In the genomic region with DNA sequence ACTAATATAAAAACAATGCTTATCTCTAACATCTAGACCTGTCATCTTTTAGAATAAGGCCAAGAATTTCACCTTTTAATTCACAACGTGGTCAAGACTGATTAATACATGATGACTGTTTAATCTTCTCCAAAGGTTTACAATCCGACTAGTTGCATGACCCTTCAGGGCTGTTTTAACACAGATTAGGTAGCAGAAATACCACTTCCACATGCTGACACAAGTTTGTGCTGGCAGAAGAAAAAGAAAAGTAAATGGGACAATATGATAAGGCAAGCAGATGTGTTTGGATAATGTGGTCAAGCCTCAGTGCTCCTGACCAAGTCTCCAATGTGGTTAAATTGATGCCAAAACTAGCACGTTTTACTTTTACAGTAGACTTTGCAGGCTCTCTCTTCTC, we compare ENCODE assay signal across 1 cellular context.
TF ChIP-seq lines count a peak whose summit lies in the region.

No MANE protein-coding gene starts in this region.

TF ChIP-seq in GM12878, 131 proteins besides CTCF, POLR2A, EP300 and RAD21:
- TF ChIP-seq ZNF274 (IDR thresholded peaks at IDR 0.05; ENCODE audit: insufficient read depth, insufficient read length) (no peak), ATF7 (IDR thresholded peaks at IDR 0.05; ENCODE audit: low read depth) (no peak), BHLHE40 (IDR thresholded peaks at IDR 0.05; ENCODE audit: borderline replicate concordance in 1 of 2, low read depth in 2 of 2, low read length in 1 of 2) (peak in 1 of 2 experiments; percentile 27; a peak in 1 of 4 replicates), PAX5 (IDR thresholded peaks at IDR 0.05; ENCODE audit: borderline replicate concordance, low read depth, low read length) (no peak), RUNX3 (IDR thresholded peaks at IDR 0.05; ENCODE audit: low read length) (0 out of 2 replicates have a peak, but pooled peaks have one; percentile 7), POU2F2 (IDR thresholded peaks at IDR 0.05; ENCODE audit: borderline replicate concordance, low read depth, low read length) (no peak), MTA2 (IDR thresholded peaks at IDR 0.05; ENCODE audit: low read depth) (no peak), BCL11A (IDR thresholded peaks at IDR 0.05; ENCODE audit: low read depth, low read length) (no peak), MTA3 (IDR thresholded peaks at IDR 0.05; ENCODE audit: borderline replicate concordance, low read length) (no peak)
- TF ChIP-seq, protein P1, sequence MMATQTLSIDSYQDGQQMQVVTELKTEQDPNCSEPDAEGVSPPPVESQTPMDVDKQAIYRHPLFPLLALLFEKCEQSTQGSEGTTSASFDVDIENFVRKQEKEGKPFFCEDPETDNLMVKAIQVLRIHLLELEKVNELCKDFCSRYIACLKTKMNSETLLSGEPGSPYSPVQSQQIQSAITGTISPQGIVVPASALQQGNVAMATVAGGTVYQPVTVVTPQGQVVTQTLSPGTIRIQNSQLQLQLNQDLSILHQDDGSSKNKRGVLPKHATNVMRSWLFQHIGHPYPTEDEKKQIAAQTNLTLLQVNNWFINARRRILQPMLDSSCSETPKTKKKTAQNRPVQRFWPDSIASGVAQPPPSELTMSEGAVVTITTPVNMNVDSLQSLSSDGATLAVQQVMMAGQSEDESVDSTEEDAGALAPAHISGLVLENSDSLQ (IDR thresholded peaks at IDR 0.05), result no peak
- TF ChIP-seq, protein P2, sequence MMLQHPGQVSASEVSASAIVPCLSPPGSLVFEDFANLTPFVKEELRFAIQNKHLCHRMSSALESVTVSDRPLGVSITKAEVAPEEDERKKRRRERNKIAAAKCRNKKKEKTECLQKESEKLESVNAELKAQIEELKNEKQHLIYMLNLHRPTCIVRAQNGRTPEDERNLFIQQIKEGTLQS (IDR thresholded peaks at IDR 0.05; ENCODE audit: borderline replicate concordance, extremely low read depth, low read depth, low read length), result no peak
- TF ChIP-seq, protein P3, sequence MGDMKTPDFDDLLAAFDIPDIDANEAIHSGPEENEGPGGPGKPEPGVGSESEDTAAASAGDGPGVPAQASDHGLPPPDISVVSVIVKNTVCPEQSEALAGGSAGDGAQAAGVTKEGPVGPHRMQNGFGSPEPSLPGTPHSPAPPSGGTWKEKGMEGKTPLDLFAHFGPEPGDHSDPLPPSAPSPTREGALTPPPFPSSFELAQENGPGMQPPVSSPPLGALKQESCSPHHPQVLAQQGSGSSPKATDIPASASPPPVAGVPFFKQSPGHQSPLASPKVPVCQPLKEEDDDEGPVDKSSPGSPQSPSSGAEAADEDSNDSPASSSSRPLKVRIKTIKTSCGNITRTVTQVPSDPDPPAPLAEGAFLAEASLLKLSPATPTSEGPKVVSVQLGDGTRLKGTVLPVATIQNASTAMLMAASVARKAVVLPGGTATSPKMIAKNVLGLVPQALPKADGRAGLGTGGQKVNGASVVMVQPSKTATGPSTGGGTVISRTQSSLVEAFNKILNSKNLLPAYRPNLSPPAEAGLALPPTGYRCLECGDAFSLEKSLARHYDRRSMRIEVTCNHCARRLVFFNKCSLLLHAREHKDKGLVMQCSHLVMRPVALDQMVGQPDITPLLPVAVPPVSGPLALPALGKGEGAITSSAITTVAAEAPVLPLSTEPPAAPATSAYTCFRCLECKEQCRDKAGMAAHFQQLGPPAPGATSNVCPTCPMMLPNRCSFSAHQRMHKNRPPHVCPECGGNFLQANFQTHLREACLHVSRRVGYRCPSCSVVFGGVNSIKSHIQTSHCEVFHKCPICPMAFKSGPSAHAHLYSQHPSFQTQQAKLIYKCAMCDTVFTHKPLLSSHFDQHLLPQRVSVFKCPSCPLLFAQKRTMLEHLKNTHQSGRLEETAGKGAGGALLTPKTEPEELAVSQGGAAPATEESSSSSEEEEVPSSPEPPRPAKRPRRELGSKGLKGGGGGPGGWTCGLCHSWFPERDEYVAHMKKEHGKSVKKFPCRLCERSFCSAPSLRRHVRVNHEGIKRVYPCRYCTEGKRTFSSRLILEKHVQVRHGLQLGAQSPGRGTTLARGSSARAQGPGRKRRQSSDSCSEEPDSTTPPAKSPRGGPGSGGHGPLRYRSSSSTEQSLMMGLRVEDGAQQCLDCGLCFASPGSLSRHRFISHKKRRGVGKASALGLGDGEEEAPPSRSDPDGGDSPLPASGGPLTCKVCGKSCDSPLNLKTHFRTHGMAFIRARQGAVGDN (IDR thresholded peaks at IDR 0.05), result no peak
TF ChIP-seq in GM12878: peak in this region for 2.
